Comparison of ENCODE assay signal across 1 cellular context in the genomic region with DNA sequence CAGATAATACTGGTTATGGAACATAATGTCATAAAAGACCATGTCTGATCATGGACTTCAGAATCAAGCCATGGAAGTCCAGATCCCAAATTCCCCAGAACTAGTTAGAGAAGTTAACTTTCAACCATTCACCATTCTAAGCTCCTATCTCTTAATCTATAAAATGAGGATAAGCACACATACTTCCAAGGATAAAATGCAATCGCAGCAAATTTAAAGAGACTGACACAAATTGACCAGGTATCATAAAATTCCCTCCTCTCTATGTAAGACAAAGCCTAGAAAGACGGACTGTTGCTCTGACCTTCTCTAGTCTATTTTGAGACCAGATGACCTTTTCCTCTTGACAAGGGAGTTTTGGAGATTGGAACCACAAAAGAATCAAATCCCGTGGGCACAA.
A peak's percentile ranks its signal among the peaks of the same experiment; 100 is the strongest.
TF ChIP-seq lines count a peak whose summit lies in the region.

No MANE protein-coding gene starts in this region.

TF ChIP-seq in K562, 482 proteins besides CTCF, POLR2A, EP300 and RAD21 (continued from another document):
- TF ChIP-seq, protein P1, sequence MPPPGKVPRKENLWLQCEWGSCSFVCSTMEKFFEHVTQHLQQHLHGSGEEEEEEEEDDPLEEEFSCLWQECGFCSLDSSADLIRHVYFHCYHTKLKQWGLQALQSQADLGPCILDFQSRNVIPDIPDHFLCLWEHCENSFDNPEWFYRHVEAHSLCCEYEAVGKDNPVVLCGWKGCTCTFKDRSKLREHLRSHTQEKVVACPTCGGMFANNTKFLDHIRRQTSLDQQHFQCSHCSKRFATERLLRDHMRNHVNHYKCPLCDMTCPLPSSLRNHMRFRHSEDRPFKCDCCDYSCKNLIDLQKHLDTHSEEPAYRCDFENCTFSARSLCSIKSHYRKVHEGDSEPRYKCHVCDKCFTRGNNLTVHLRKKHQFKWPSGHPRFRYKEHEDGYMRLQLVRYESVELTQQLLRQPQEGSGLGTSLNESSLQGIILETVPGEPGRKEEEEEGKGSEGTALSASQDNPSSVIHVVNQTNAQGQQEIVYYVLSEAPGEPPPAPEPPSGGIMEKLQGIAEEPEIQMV (tag; conservative IDR thresholded peaks at IDR 0.05; ENCODE audit: low read depth): no peak
- TF ChIP-seq CSDE1 (IDR thresholded peaks at IDR 0.05): no peak
- TF ChIP-seq STAT5B (CRISPR knock-in tag; IDR thresholded peaks at IDR 0.05): no peak
- 0 out of 2 replicates have a peak, but pooled peaks have one; percentile 41 for TF ChIP-seq ZNF316 (IDR thresholded peaks at IDR 0.05)
